1 cellular context compared by ENCODE assay signal in the genomic region with DNA sequence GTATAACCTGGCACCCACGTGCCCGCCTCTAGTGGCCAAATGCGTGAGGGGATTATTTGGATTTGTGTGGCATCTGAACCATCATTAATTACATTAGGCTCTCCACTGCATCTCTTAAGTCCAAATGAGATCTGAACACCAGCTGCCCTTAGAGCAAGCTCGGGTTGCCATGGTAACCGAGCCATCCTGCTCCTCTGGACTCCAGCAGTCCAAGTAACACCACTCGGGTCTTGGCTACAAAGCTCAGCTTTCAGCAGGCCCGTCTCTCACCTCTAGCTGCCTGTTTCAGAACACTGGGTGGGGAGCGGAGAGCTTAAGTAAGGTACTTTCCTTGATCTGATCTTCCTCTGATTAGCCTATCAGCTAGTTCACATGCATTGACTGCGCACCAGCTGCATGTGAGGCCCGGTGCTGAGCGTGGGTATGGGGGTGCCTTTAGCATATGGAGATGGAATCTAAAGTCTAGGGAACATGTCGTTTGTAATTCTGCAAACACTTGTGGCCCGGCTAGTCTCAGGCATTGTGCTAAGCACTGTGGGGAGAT.
TF ChIP-seq lines count a peak whose summit lies in the region.

No MANE protein-coding gene starts in this region.

TF ChIP-seq in H1, 55 proteins besides CTCF, POLR2A, EP300 and RAD21:
- TF ChIP-seq CHD1 (IDR thresholded peaks at IDR 0.05; ENCODE audit: low read depth, low read length) (no peak), ASH2L (IDR thresholded peaks at IDR 0.05; ENCODE audit: low read length) (no peak), KDM1A (IDR thresholded peaks at IDR 0.05; ENCODE audit: borderline replicate concordance, low read length) (no peak)
- TF ChIP-seq, protein P1, sequence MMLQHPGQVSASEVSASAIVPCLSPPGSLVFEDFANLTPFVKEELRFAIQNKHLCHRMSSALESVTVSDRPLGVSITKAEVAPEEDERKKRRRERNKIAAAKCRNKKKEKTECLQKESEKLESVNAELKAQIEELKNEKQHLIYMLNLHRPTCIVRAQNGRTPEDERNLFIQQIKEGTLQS (IDR thresholded peaks at IDR 0.05; ENCODE audit: insufficient read depth, low read depth, low read length): no peak
